24 cellular contexts compared by ENCODE assay signal in genomic region chr3:169207089-169207488, GRCh38.
DNase-seq lines count a peak whose midpoint lies in the region; ATAC-seq, FAIRE-seq and TF ChIP-seq lines count a peak whose summit lies in the region.
"Had no signal": no experiment of that assay in that cellular context is flagged by ENCODE, and none has a peak within 500 bp of the region (broad histone marks: within the 10 kb centered on the region; RNA-seq: fewer than 3 reads in every experiment).

No MANE protein-coding gene starts in this region.

- H3K9me3 ChIP-seq in right lobe of liver (no peaks in the 10 kb centered on the region), HepG2 (ENCODE audit: low read length) (no peaks in the 10 kb centered on the region)
- no peaks in the 10 kb centered on the region for H3K9me3 ChIP-seq in CD4-positive, alpha-beta T cell (ENCODE audit: control insufficient read depth, low read length)
- H3K9me3 ChIP-seq: BE2C, Caco-2 had no signal

- CTCF ChIA-PET in HepG2 (lab: Yijun Ruan, JAX; ENCODE audit: low intra/inter-chr PET ratio, low total read pairs): no interaction called here
- CTCF ChIA-PET in CD4-positive, alpha-beta T cell (lab: Charles Lee): no interaction called here

- POLR2A ChIA-PET in HepG2 (lab: Yijun Ruan, JAX): no interaction called here
- POLR2A ChIA-PET in CD4-positive, alpha-beta T cell (lab: Charles Lee): no interaction called here

- H3K4me2 ChIP-seq in HepG2 (ENCODE audit: low read depth, low read length): no peak overlapping the region
- H3K4me2 ChIP-seq: BLaER1 had no signal

- no peaks in the 10 kb centered on the region for H3K36me3 Mint-ChIP-seq in endothelial cell (ENCODE audit: low read depth, unreplicated experiment)
- peaks cover 4% of the 10 kb centered on the region for H3K36me3 Mint-ChIP-seq in chondrocyte (ENCODE audit: low read depth)
- no peaks in the 10 kb centered on the region for H3K36me3 Mint-ChIP-seq in CD4-positive, alpha-beta T cell (ENCODE audit: low read depth)
- H3K36me3 Mint-ChIP-seq: CD14-positive monocyte; CD4-positive, CD25-positive, alpha-beta regulatory T cell; CD8-positive, alpha-beta T cell had no signal

- H3K36me3 ChIP-seq in right lobe of liver (no peaks in the 10 kb centered on the region), HepG2 (replicated peaks in 1 of 2; ENCODE audit: control insufficient read depth in 1 of 2, insufficient read depth in 2 of 2, low read length in 2 of 2) (no peaks in the 10 kb centered on the region)
- H3K36me3 ChIP-seq: BE2C, BLaER1 had no signal

- no peaks in the 10 kb centered on the region for H3K27me3 Mint-ChIP-seq in endothelial cell (ENCODE audit: unreplicated experiment)
- H3K27me3 Mint-ChIP-seq in chondrocyte (ENCODE audit: low read depth): no peaks in the 10 kb centered on the region
- H3K27me3 Mint-ChIP-seq in CD4-positive, alpha-beta T cell: no peaks in the 10 kb centered on the region
- H3K27me3 Mint-ChIP-seq: CD4-positive, CD25-positive, alpha-beta regulatory T cell had no signal

- no peaks in the 10 kb centered on the region for H4K20me1 ChIP-seq in HepG2 (ENCODE audit: insufficient read depth, low read length)
- H4K20me1 ChIP-seq: BLaER1 had no signal

- no peak for FAIRE-seq in HepG2 (lab: Jason Lieb, UNC)
- FAIRE-seq: A204.1, D721Med, G401.6, GM12891, GM19239 had no signal

- no peak for TF ChIP-seq RAD21 in HepG2 (CRISPR knock-in tag; IDR thresholded peaks at IDR 0.05)

- H3K27ac Mint-ChIP-seq in endothelial cell (ENCODE audit: unreplicated experiment) (peak overlapping the region; percentile 5), chondrocyte (ENCODE audit: unreplicated experiment) (no peak overlapping the region)
- no peak overlapping the region for H3K27ac Mint-ChIP-seq in CD4-positive, alpha-beta T cell
- H3K27ac Mint-ChIP-seq: CD14-positive monocyte; CD8-positive, alpha-beta T cell had no signal

- H3K27me3 ChIP-seq in right lobe of liver (no peaks in the 10 kb centered on the region), HepG2 (ENCODE audit: control insufficient read depth in 1 of 2, insufficient read depth in 2 of 2, low read length in 2 of 2) (no peaks in the 10 kb centered on the region)
- no peaks in the 10 kb centered on the region for H3K27me3 ChIP-seq in CD4-positive, alpha-beta T cell (ENCODE audit: control insufficient read depth, insufficient read depth, low read length)
- H3K27me3 ChIP-seq: BE2C, BLaER1 had no signal

- TF ChIP-seq CTCF in right lobe of liver (IDR thresholded peaks at IDR 0.05) (no peak), HepG2 (CRISPR knock-in tag; IDR thresholded peaks at IDR 0.05) (no peak), endothelial cell (IDR thresholded peaks at IDR 0.05; ENCODE audit: unreplicated experiment) (no peak), epithelial cell of esophagus (IDR thresholded peaks at IDR 0.05; ENCODE audit: insufficient read depth, low read depth, low read length, missing control alignments) (no peak), chondrocyte (IDR thresholded peaks at IDR 0.05) (no peak)
- TF ChIP-seq CTCF in CD4-positive, alpha-beta T cell (IDR thresholded peaks at IDR 0.05): no peak

- H3K4me1 Mint-ChIP-seq in endothelial cell (ENCODE audit: unreplicated experiment): peaks cover 25% of the 10 kb centered on the region
- H3K4me1 Mint-ChIP-seq in chondrocyte (ENCODE audit: low read depth): peaks cover 5% of the 10 kb centered on the region
- H3K4me1 Mint-ChIP-seq in CD4-positive, alpha-beta T cell (ENCODE audit: low read depth): no peaks in the 10 kb centered on the region
- H3K4me1 Mint-ChIP-seq: CD14-positive monocyte; CD4-positive, CD25-positive, alpha-beta regulatory T cell had no signal

- H3K27ac ChIP-seq in right lobe of liver: no peak overlapping the region
- H3K27ac ChIP-seq in HepG2 (ENCODE audit: extremely low read length, insufficient read depth, low read length): no peak overlapping the region
- no peak overlapping the region for H3K27ac ChIP-seq in CD4-positive, alpha-beta T cell (ENCODE audit: low read depth, low read length)
- H3K27ac ChIP-seq: BLaER1 had no signal

- DNase-seq in right lobe of liver (no peak), HepG2 (ENCODE audit: low spot score) (no peak), endothelial cell (ENCODE audit: low spot score) (no peak), epithelial cell of esophagus (ENCODE audit: low read depth) (peak; percentile 5), chondrocyte (ENCODE audit: low spot score) (no peak)
- no peak for DNase-seq in CD4-positive, alpha-beta T cell
- DNase-seq: 8988T; ACHN; BE2C; C1 segment of cervical spinal cord; Caco-2; Calu3; CD4-positive, CD25-positive, alpha-beta regulatory T cell; CD8-positive, alpha-beta T cell; DMS79 treated with DMSO at 0.1 percent for 48 hours; GF-D8 had no signal

- ATAC-seq in right lobe of liver (peak; percentile 29 to 63 (median 42)), HepG2 (no peak), GM19467 (IDR thresholded peaks at IDR 0.05; ENCODE audit: unreplicated experiment) (no peak)
- ATAC-seq in CD4-positive, alpha-beta T cell (ENCODE audit: poor library complexity): no peak
- ATAC-seq: CD8-positive, alpha-beta T cell had no signal

- H3K9me3 Mint-ChIP-seq in endothelial cell (ENCODE audit: unreplicated experiment) (no peaks in the 10 kb centered on the region), chondrocyte (ENCODE audit: low read depth) (peaks cover 11% of the 10 kb centered on the region)
- no peaks in the 10 kb centered on the region for H3K9me3 Mint-ChIP-seq in CD4-positive, alpha-beta T cell

- H2AFZ ChIP-seq in HepG2 (ENCODE audit: low read length): no peak overlapping the region

- TF ChIP-seq POLR2A in right lobe of liver (IDR thresholded peaks at IDR 0.05) (no peak), HepG2 (IDR thresholded peaks at IDR 0.05; ENCODE audit: insufficient read depth in 1 of 2, low read depth in 2 of 2, low read length in 2 of 2) (no peak)

- 35% methylated on average over 2 of the region's 2 CpGs for WGBS in right lobe of liver (ENCODE audit: insufficient coverage, low coverage, low lambda C conversion rate, missing lambda C conversion rate)
- WGBS in HepG2 (ENCODE audit: low lambda C conversion rate): 20% methylated on average over 2 of the region's 2 CpGs

- no peaks in the 10 kb centered on the region for H3K79me2 ChIP-seq in HepG2 (ENCODE audit: insufficient read depth, low read length)

- no peak for TF ChIP-seq EP300 in HepG2 (IDR thresholded peaks at IDR 0.05; ENCODE audit: low read depth in 2 of 2, low read length in 2 of 2)
- no peak for TF ChIP-seq EP300 in HepG2 (CRISPR knock-in tag; IDR thresholded peaks at IDR 0.05; ENCODE audit: borderline replicate concordance)

- BruUV-seq in HepG2 (replicated peaks; lab: Mats Ljungman, UMichigan): no TSS peak

- in situ Hi-C loops in HepG2 (cut with HindIII; ENCODE audit: extremely low pct_ligation_motif_present, low pct_unique_long_range_greater_than_20kb): no loop called here

- H3K9ac ChIP-seq in HepG2 (ENCODE audit: insufficient read depth, low read depth, low read length): no peak overlapping the region
- H3K9ac ChIP-seq: BLaER1 had no signal

- H3K4me3 Mint-ChIP-seq in endothelial cell (ENCODE audit: unreplicated experiment) (no peak overlapping the region), chondrocyte (ENCODE audit: unreplicated experiment) (no peak overlapping the region)
- no peak overlapping the region for H3K4me3 Mint-ChIP-seq in CD4-positive, alpha-beta T cell
- H3K4me3 Mint-ChIP-seq: CD14-positive monocyte; CD4-positive, CD25-positive, alpha-beta regulatory T cell; CD8-positive, alpha-beta T cell had no signal

- H3K4me3 ChIP-seq in right lobe of liver (no peak overlapping the region), HepG2 (replicated peaks in 1 of 3; ENCODE audit: insufficient read depth in 1 of 3, low read depth in 2 of 3, low read length in 3 of 3) (no peak overlapping the region), epithelial cell of esophagus (ENCODE audit: low read length) (no peak overlapping the region)
- H3K4me3 ChIP-seq: BLaER1 had no signal

- H3K4me1 ChIP-seq in right lobe of liver: no peaks in the 10 kb centered on the region
- H3K4me1 ChIP-seq in HepG2 (ENCODE audit: insufficient read depth, low read length): no peaks in the 10 kb centered on the region
- H3K4me1 ChIP-seq: BE2C, BLaER1, Caco-2 had no signal

- intact Hi-C loops in right lobe of liver (cut with DNase I): no loop called here
- intact Hi-C loops in HepG2 (cut with micrococcal nuclease; ENCODE audit: unreplicated experiment): no loop called here
- intact Hi-C loops in CD4-positive, alpha-beta T cell (cut with DNase I, micrococcal nuclease): no loop called here

TF ChIP-seq in HepG2, 621 proteins besides CTCF, POLR2A, EP300 and RAD21 (continues in another document):
- no peak for TF ChIP-seq TBX3 (IDR thresholded peaks at IDR 0.05; ENCODE audit: borderline replicate concordance)
- TF ChIP-seq KDM3A (CRISPR knock-in tag; IDR thresholded peaks at IDR 0.05; ENCODE audit: low read depth): no peak
- TF ChIP-seq MTA3 (CRISPR knock-in tag; IDR thresholded peaks at IDR 0.05): no peak
- no peak for TF ChIP-seq ZSCAN25 (CRISPR knock-in tag; IDR thresholded peaks at IDR 0.05)
- no peak for TF ChIP-seq JUN (CRISPR knock-in tag; IDR thresholded peaks at IDR 0.05)
- TF ChIP-seq SKI (IDR thresholded peaks at IDR 0.05; ENCODE audit: partially characterized antibody): no peak
- TF ChIP-seq TAF1 (CRISPR knock-in tag; IDR thresholded peaks at IDR 0.05): no peak
- no peak for TF ChIP-seq NFKB2 (CRISPR knock-in tag; IDR thresholded peaks at IDR 0.05; ENCODE audit: borderline replicate concordance)
- TF ChIP-seq ZNF564 (CRISPR knock-in tag; IDR thresholded peaks at IDR 0.05): no peak
- TF ChIP-seq, protein P1, sequence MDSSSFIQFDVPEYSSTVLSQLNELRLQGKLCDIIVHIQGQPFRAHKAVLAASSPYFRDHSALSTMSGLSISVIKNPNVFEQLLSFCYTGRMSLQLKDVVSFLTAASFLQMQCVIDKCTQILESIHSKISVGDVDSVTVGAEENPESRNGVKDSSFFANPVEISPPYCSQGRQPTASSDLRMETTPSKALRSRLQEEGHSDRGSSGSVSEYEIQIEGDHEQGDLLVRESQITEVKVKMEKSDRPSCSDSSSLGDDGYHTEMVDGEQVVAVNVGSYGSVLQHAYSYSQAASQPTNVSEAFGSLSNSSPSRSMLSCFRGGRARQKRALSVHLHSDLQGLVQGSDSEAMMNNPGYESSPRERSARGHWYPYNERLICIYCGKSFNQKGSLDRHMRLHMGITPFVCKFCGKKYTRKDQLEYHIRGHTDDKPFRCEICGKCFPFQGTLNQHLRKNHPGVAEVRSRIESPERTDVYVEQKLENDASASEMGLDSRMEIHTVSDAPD (CRISPR knock-in tag; IDR thresholded peaks at IDR 0.05): no peak
- TF ChIP-seq NBN (conservative IDR thresholded peaks at IDR 0.05): no peak
- TF ChIP-seq ZNF430 (CRISPR knock-in tag; IDR thresholded peaks at IDR 0.05): no peak
- TF ChIP-seq ATAD3A (CRISPR knock-in tag; IDR thresholded peaks at IDR 0.05): no peak
- no peak for TF ChIP-seq ZNF563 (CRISPR knock-in tag; IDR thresholded peaks at IDR 0.05)

Comparison
In these comparisons a context has a peak if more than half of its experiments do, and no peak if none do; other contexts are left out.
1. ATAC-seq: peak in right lobe of liver (4 of 4); none in HepG2 (single experiment), CD4-positive, alpha-beta T cell (single experiment) and GM19467 (single experiment).